ENCODE assay signal across 8 cellular contexts in genomic region chr9:127450170-127450830, GRCh38. TPM values are rescaled to one million over a fixed set of nuclear protein-coding genes. Genes with fewer than 3 reads are reported as not detected.
A peak's percentile ranks its signal among the peaks of the same experiment; 100 is the strongest.
DNase-seq lines count a peak whose midpoint lies in the region; ATAC-seq, FAIRE-seq and TF ChIP-seq lines count a peak whose summit lies in the region.

No MANE protein-coding gene starts in this region.

- peak overlapping the region in 1 of 2 experiments; percentile 73 for H4K8ac ChIP-seq in IMR-90 (ENCODE audit: low read depth in 2 of 2, low read length in 2 of 2)

- POLR2A ChIA-PET in IMR-90 (lab: Charles Lee; ENCODE audit: unreplicated experiment): interaction anchor here (0.7 kb wide), 1 partner anchor 404 kb away, joined by 3 read pairs; no protein-coding TSS in a partner anchor

- 0% methylated on average over 1 of the region's 16 CpGs; no CpG with 5 or more reads in 1 of the 2 experiments for WGBS in IMR-90 (ENCODE audit: extremely low coverage in 2 of 2, insufficient read length in 1 of 2), 2 experiments
- WGBS in stomach, 5 donors: 1 to 3% (median 2%) methylated on average over 10 to 16 of the region's 16 CpGs

- no peak for TF ChIP-seq EP300 in stomach (IDR thresholded peaks at IDR 0.05)

- peak overlapping the region; percentile 83 for H3K4me3 ChIP-seq in IMR-90 (ENCODE audit: insufficient read depth, low read depth, low read length)
- H3K4me3 ChIP-seq in keratinocyte (ENCODE audit: control insufficient read depth in 2 of 3, extremely low read depth in 1 of 3, insufficient read depth in 2 of 3, low read depth in 1 of 3, low read length in 3 of 3): peak overlapping the region; percentile 89 to 100 (median 98)
- peak overlapping the region; percentile 69 to 91 (median 82) for H3K4me3 ChIP-seq in stomach

- H3K4me1 ChIP-seq in IMR-90 (ENCODE audit: control insufficient read depth, insufficient read depth, low read length) (peaks cover 13% of the 10 kb centered on the region), keratinocyte (ENCODE audit: control insufficient read depth, extremely low read depth, insufficient read depth, low read length) (peaks cover 18% of the 10 kb centered on the region), stomach (peaks cover 38 to 63% (median 49%) of the 10 kb centered on the region in 4 donors)

- TF ChIP-seq POLR2A in IMR-90 (IDR thresholded peaks at IDR 0.05; ENCODE audit: low read depth, low read length) (peak; percentile 59; the same call in 1 of the 2 replicates), stomach (IDR thresholded peaks at IDR 0.05) (no peak)

- H2BK15ac ChIP-seq in IMR-90 (ENCODE audit: low read depth, low read length): no peak overlapping the region

- no peak for FAIRE-seq in keratinocyte (lab: Jason Lieb, UNC)

- H3K27me3 ChIP-seq in IMR-90 (ENCODE audit: control insufficient read depth, insufficient read depth, low read length) (no peaks in the 10 kb centered on the region), keratinocyte (ENCODE audit: control insufficient read depth, extremely low read depth, insufficient read depth, low read length) (no peaks in the 10 kb centered on the region), stomach (no peaks in the 10 kb centered on the region)

- H2BK5ac ChIP-seq in IMR-90 (ENCODE audit: low read depth, low read length, poor library complexity, severe bottlenecking): peak overlapping the region; percentile 77

- no peak overlapping the region for H2BK20ac ChIP-seq in IMR-90 (ENCODE audit: low read depth, low read length)

- ATAC-seq in IMR-90 (ENCODE audit: low read depth): peak; percentile 0
- ATAC-seq in HG02884 (IDR thresholded peaks at IDR 0.05; ENCODE audit: unreplicated experiment): no peak

- H3K9me1 ChIP-seq in IMR-90 (ENCODE audit: insufficient read depth, low read length) (peaks cover 21% of the 10 kb centered on the region), keratinocyte (ENCODE audit: control insufficient read depth, extremely low read depth, insufficient read depth, low read length) (peaks cover 4% of the 10 kb centered on the region)

- peak; percentile 42 for DNase-seq in EH (ENCODE audit: low read depth)
- DNase-seq in IMR-90: peak; percentile 53
- DNase-seq in astrocyte of the hippocampus (ENCODE audit: low read depth, low spot score): peak; percentile 29
- peak; percentile 19 for DNase-seq in keratinocyte (ENCODE audit: low read depth, low spot score)
- peak; percentile 29 for DNase-seq in stomach
- DNase-seq in SHP77 (lab: John Stamatoyannopoulos, UW): no peak
- no peak for DNase-seq in activated CD4-positive, alpha-beta T cell treated with anti-CD3 and anti-CD28 coated beads for 48 hours

- H3K14ac ChIP-seq in IMR-90 (replicated peaks; ENCODE audit: low read depth, low read length): peak overlapping the region; percentile 96

- peaks cover 26 to 72% of the 10 kb centered on the region in 2 experiments for H3K79me1 ChIP-seq in IMR-90 (ENCODE audit: low read depth in 1 of 2, low read length in 2 of 2)

- H3K4ac ChIP-seq in IMR-90 (ENCODE audit: low read depth, low read length): peak overlapping the region; percentile 96

- H3K9ac ChIP-seq in IMR-90 (ENCODE audit: low read depth, low read length): peak overlapping the region; percentile 95
- H3K9ac ChIP-seq in keratinocyte (ENCODE audit: control insufficient read depth, extremely low read depth, insufficient read depth, low read length): peak overlapping the region; percentile 94

- H3K4me2 ChIP-seq in IMR-90 (ENCODE audit: low read depth, low read length) (peak overlapping the region; percentile 97), keratinocyte (ENCODE audit: control insufficient read depth, extremely low read depth, insufficient read depth, low read depth, low read length) (peak overlapping the region; percentile 98)

- H2AK9ac ChIP-seq in IMR-90 (replicated peaks; ENCODE audit: low read depth, low read length, poor library complexity): peak overlapping the region; percentile 100

- peak overlapping the region; percentile 63 for H3K23ac ChIP-seq in IMR-90 (ENCODE audit: low read depth, low read length)

- intact Hi-C loops in IMR-90 (cut with micrococcal nuclease): loop anchor here (5.0 kb wide), 1 partner anchor 137 kb away; no protein-coding TSS in a partner anchor
- intact Hi-C loops in stomach (cut with DNase I; ENCODE audit: low total_unique reads): no loop called here

- BruUV-seq in IMR-90 (replicated peaks; lab: Mats Ljungman, UMichigan): no TSS peak

- peak overlapping the region; percentile 87 for H4K91ac ChIP-seq in IMR-90 (ENCODE audit: insufficient read depth, low read depth, low read length)

- no peak overlapping the region for H2BK120ac ChIP-seq in IMR-90 (ENCODE audit: low read depth, low read length)

- dilution Hi-C loops in IMR-90 (cut with HindIII; ENCODE audit: low sequenced_read_pairs, unreplicated experiment) (no loop called here), keratinocyte (cut with MboI; ENCODE audit: extremely low pct_ligation_motif_present, low sequenced_read_pairs) (no loop called here)

- no peak overlapping the region for H3K18ac ChIP-seq in IMR-90 (ENCODE audit: low read depth, low read length)

- H2AFZ ChIP-seq in IMR-90 (replicated peaks; ENCODE audit: low read length, poor library complexity): peak overlapping the region; percentile 92
- no peak overlapping the region for H2AFZ ChIP-seq in keratinocyte (ENCODE audit: control insufficient read depth, low read length)

- H3K9me3 ChIP-seq in IMR-90 (ENCODE audit: control insufficient read depth, insufficient read depth, low read length): peaks cover 1% of the 10 kb centered on the region
- no peaks in the 10 kb centered on the region for H3K9me3 ChIP-seq in keratinocyte (ENCODE audit: control insufficient read depth, low read depth, low read length)
- no peaks in the 10 kb centered on the region for H3K9me3 ChIP-seq in stomach

- H3K27ac ChIP-seq in IMR-90 (ENCODE audit: insufficient read depth, low read length) (peak overlapping the region; percentile 91), keratinocyte (ENCODE audit: control insufficient read depth, insufficient read depth, low read length) (peak overlapping the region; percentile 89), stomach (peak overlapping the region; percentile 82 to 97 (median 93))

- peak overlapping the region; percentile 98 for H2AK5ac ChIP-seq in IMR-90 (ENCODE audit: low read depth, low read length)

- no peak overlapping the region for H4K5ac ChIP-seq in IMR-90 (ENCODE audit: low read depth, low read length)

- peak overlapping the region; percentile 63 for H3K56ac ChIP-seq in IMR-90 (ENCODE audit: extremely low read depth, insufficient read depth, low read length)

- in situ Hi-C loops in IMR-90 (cut with MboI; ENCODE audit: low sequenced_read_pairs): no loop called here

- peaks cover 59% of the 10 kb centered on the region for H4K20me1 ChIP-seq in IMR-90 (ENCODE audit: insufficient read depth, low read length)
- H4K20me1 ChIP-seq in keratinocyte (ENCODE audit: control insufficient read depth, extremely low read depth, insufficient read depth, low read length): peaks cover 48% of the 10 kb centered on the region

- H3K79me2 ChIP-seq in keratinocyte (ENCODE audit: control insufficient read depth, insufficient read depth, low read length): peaks cover 35% of the 10 kb centered on the region

- TF ChIP-seq CTCF in IMR-90 (conservative IDR thresholded peaks at IDR 0.05; ENCODE audit: low read depth, low read length): no peak
- no peak for TF ChIP-seq CTCF in keratinocyte (optimal IDR thresholded peaks at IDR 0.05 in 1 of 3, IDR thresholded peaks at IDR 0.05 in 1 of 3, conservative IDR thresholded peaks at IDR 0.05 in 1 of 3; ENCODE audit: extremely low read depth in 1 of 3, insufficient read depth in 2 of 3, low read length in 3 of 3)
- no peak for TF ChIP-seq CTCF in stomach (IDR thresholded peaks at IDR 0.05)

- TF ChIP-seq RAD21 in IMR-90 (IDR thresholded peaks at IDR 0.05; ENCODE audit: low read length): no peak

- H3K36me3 ChIP-seq in IMR-90 (ENCODE audit: control insufficient read depth, insufficient read depth, low read length) (peaks cover 53% of the 10 kb centered on the region), keratinocyte (ENCODE audit: control insufficient read depth in 2 of 2, extremely low read depth in 1 of 2, insufficient read depth in 2 of 2, low read length in 2 of 2) (peaks cover 32 to 57% of the 10 kb centered on the region in 2 experiments), stomach (peaks cover 44 to 58% (median 51%) of the 10 kb centered on the region in 4 donors)

- CTCF ChIA-PET in IMR-90 (lab: Yijun Ruan, JAX): no interaction called here

RNA-seq across cellular contexts. Expression of gene RPL12, which starts 0.9 kb away (rescaled TPM):
- total RNA-seq in IMR-90 (2012; rRNA removed): 1,864 and 2,290 TPM in 2 replicates
- 2,087 and 2,379 TPM in 2 replicates for polyA plus RNA-seq in IMR-90 (2012; rRNA removed)
- polyA plus RNA-seq in IMR-90 (2012; cell fraction: cytosol; rRNA removed): 1,664 and 3,657 TPM in 2 replicates
- polyA plus RNA-seq in IMR-90 (2012; cell fraction: nucleus; rRNA removed; ENCODE audit: low replicate concordance): 762 and 905 TPM in 2 replicates
- polyA plus RNA-seq in keratinocyte: 2,272 to 2,722 TPM (median 2,671 TPM) in 3 replicates
- polyA plus RNA-seq in keratinocyte (2011; ENCODE audit: low read depth): 2,111 TPM
- polyA plus RNA-seq in keratinocyte (2011; cell fraction: cytosol; rRNA removed): 2,958 and 3,580 TPM in 2 replicates
- 591 and 603 TPM in 2 replicates for polyA plus RNA-seq in keratinocyte (2011; cell fraction: nucleus; rRNA removed)
- 2,339 and 3,674 TPM in 2 replicates for polyA plus RNA-seq in keratinocyte (2012; ENCODE audit: low replicate concordance)
- polyA minus RNA-seq in keratinocyte: 715 to 1,260 TPM (median 822 TPM) in 3 replicates
- 1,132 TPM for polyA minus RNA-seq in keratinocyte (2011; cell fraction: cytosol; rRNA and poly(A)+ RNA removed)
- 139 and 149 TPM in 2 replicates for polyA minus RNA-seq in keratinocyte (2011; cell fraction: nucleus; rRNA and poly(A)+ RNA removed)
- total RNA-seq in stomach: 1,000 to 10,000 TPM in 4 of 5 donors, 100 to 1,000 TPM in 1; 187 to 1,693 (median 1,211) TPM
- 1,000 to 10,000 TPM; 3,146 to 4,806 (median 4,080) TPM for polyA plus RNA-seq in stomach

RNA-seq across cellular contexts. Expression of gene LRSAM1, which starts 1.0 kb away (rescaled TPM):
- 3.0 and 3.3 TPM in 2 replicates for total RNA-seq in IMR-90 (2012; rRNA removed)
- 8.0 and 9.3 TPM in 2 replicates for polyA plus RNA-seq in IMR-90 (2012; rRNA removed)
- polyA plus RNA-seq in IMR-90 (2012; cell fraction: cytosol; rRNA removed): 8.0 and 10.1 TPM in 2 replicates
- polyA plus RNA-seq in IMR-90 (2012; cell fraction: nucleus; rRNA removed; ENCODE audit: low replicate concordance): 29.5 and 53.3 TPM in 2 replicates
- polyA plus RNA-seq in keratinocyte: 5.2 to 11.6 TPM (median 7.2 TPM) in 3 replicates
- 26.7 TPM for polyA plus RNA-seq in keratinocyte (2011; ENCODE audit: low read depth)
- polyA plus RNA-seq in keratinocyte (2011; cell fraction: cytosol; rRNA removed): 4.5 and 7.3 TPM in 2 replicates
- polyA plus RNA-seq in keratinocyte (2011; cell fraction: nucleus; rRNA removed): 22.8 and 27.7 TPM in 2 replicates
- 12.5 and 16.9 TPM in 2 replicates for polyA plus RNA-seq in keratinocyte (2012; ENCODE audit: low replicate concordance)
- polyA minus RNA-seq in keratinocyte: 7.7 to 15.3 TPM (median 8.0 TPM) in 3 replicates
- 8.2 TPM for polyA minus RNA-seq in keratinocyte (2011; cell fraction: cytosol; rRNA and poly(A)+ RNA removed)
- polyA minus RNA-seq in keratinocyte (2011; cell fraction: nucleus; rRNA and poly(A)+ RNA removed): 17.3 and 20.0 TPM in 2 replicates
- 100 to 1,000 TPM in 1 of 5 donors, 10 to 100 TPM in 3, 1 to 10 TPM in 1; 7.2 to 138 (median 28.6) TPM for total RNA-seq in stomach
- 10 to 100 TPM; 12.8 to 15.0 (median 13.0) TPM for polyA plus RNA-seq in stomach

RNA-seq across cellular contexts. Expression of gene ZNF79, which starts 26.1 kb away (rescaled TPM):
- total RNA-seq in IMR-90 (2012; rRNA removed) (13.9 and 15.4 TPM in 2 replicates), stomach (10 to 100 TPM in 2 of 5 donors, 1 to 10 TPM in 3; 5.1 to 39.1 (median 6.2) TPM)
- polyA plus RNA-seq in IMR-90 (2012; rRNA removed) (5.3 and 5.6 TPM in 2 replicates), keratinocyte (4.3 to 6.6 TPM (median 4.8 TPM) in 3 replicates), stomach (1 to 10 TPM; 1.9 to 3.8 (median 2.7) TPM)
- polyA plus RNA-seq in IMR-90 (2012; cell fraction: cytosol; rRNA removed): 2.4 and 4.0 TPM in 2 replicates
- 9.5 and 14.4 TPM in 2 replicates for polyA plus RNA-seq in IMR-90 (2012; cell fraction: nucleus; rRNA removed; ENCODE audit: low replicate concordance)
- polyA plus RNA-seq in keratinocyte (2011; ENCODE audit: low read depth): 2.6 TPM
- polyA plus RNA-seq in keratinocyte (2011; cell fraction: cytosol; rRNA removed): 3.0 and 4.8 TPM in 2 replicates
- 10.7 and 11.3 TPM in 2 replicates for polyA plus RNA-seq in keratinocyte (2011; cell fraction: nucleus; rRNA removed)
- 3.6 and 4.8 TPM in 2 replicates for polyA plus RNA-seq in keratinocyte (2012; ENCODE audit: low replicate concordance)
- 9.1 to 16.4 TPM (median 14.9 TPM) in 3 replicates for polyA minus RNA-seq in keratinocyte
- polyA minus RNA-seq in keratinocyte (2011; cell fraction: cytosol; rRNA and poly(A)+ RNA removed): 6.5 TPM
- polyA minus RNA-seq in keratinocyte (2011; cell fraction: nucleus; rRNA and poly(A)+ RNA removed): 8.7 and 10.6 TPM in 2 replicates

RNA-seq across cellular contexts. Expression of gene SLC2A8, which starts 53.3 kb away (rescaled TPM):
- total RNA-seq in IMR-90 (2012; rRNA removed): 6.4 and 9.0 TPM in 2 replicates
- polyA plus RNA-seq in IMR-90 (2012; rRNA removed): 12.0 and 13.2 TPM in 2 replicates
- 4.0 and 12.6 TPM in 2 replicates for polyA plus RNA-seq in IMR-90 (2012; cell fraction: cytosol; rRNA removed)
- polyA plus RNA-seq in IMR-90 (2012; cell fraction: nucleus; rRNA removed; ENCODE audit: low replicate concordance): 17.6 and 48.8 TPM in 2 replicates
- 7.1 to 14.2 TPM (median 9.5 TPM) in 3 replicates for polyA plus RNA-seq in keratinocyte
- polyA plus RNA-seq in keratinocyte (2011; ENCODE audit: low read depth): 2.4 TPM
- polyA plus RNA-seq in keratinocyte (2011; cell fraction: cytosol; rRNA removed): 5.4 and 8.5 TPM in 2 replicates
- 16.8 and 24.0 TPM in 2 replicates for polyA plus RNA-seq in keratinocyte (2011; cell fraction: nucleus; rRNA removed)
- polyA plus RNA-seq in keratinocyte (2012; ENCODE audit: low replicate concordance): 7.5 and 9.3 TPM in 2 replicates
- 7.3 to 12.3 TPM (median 8.2 TPM) in 3 replicates for polyA minus RNA-seq in keratinocyte
- 14.0 TPM for polyA minus RNA-seq in keratinocyte (2011; cell fraction: cytosol; rRNA and poly(A)+ RNA removed)
- 13.7 and 15.5 TPM in 2 replicates for polyA minus RNA-seq in keratinocyte (2011; cell fraction: nucleus; rRNA and poly(A)+ RNA removed)
- 10 to 100 TPM in 4 of 5 donors, 1 to 10 TPM in 1; 4.7 to 36.2 (median 22.0) TPM for total RNA-seq in stomach
- polyA plus RNA-seq in stomach: 10 to 100 TPM; 10.1 to 15.3 (median 12.9) TPM

Comparison
In these comparisons a context has a peak if more than half of its experiments do, and no peak if none do; other contexts are left out.
1. DNase-seq: peak in EH (single experiment), IMR-90 (single experiment), astrocyte of the hippocampus (single experiment), keratinocyte (single experiment) and stomach (single experiment); none in SHP77 (0 of 2) and activated CD4-positive, alpha-beta T cell treated with anti-CD3 and anti-CD28 coated beads for 48 hours (single experiment).
2. Peak in every context shown above with its lines, with median percentiles within 50 percentile points of each other: H3K27ac ChIP-seq and H3K4me3 ChIP-seq.